Comparison of ENCODE assay signal across 1 cellular context in the genomic region with DNA sequence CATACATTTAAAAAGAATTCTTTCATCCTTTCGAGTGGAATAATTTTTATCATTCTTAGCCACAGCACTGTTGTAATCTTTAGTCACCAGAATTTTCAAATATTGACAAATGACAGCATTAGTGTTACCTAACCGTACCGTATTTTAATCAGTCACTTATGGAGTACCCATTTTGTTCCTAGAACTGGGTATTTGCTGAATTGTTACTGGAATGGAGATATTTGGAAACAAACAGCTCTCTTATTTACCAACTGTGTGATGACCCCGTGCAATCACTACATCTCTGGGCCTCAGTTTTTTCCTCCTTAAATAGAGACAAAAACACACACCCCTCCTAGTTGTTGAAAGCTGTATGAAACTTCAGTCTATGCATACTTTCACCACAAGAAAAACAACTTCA.
TF ChIP-seq lines count a peak whose summit lies in the region.

No MANE protein-coding gene starts in this region.

TF ChIP-seq in HepG2, 621 proteins besides CTCF, POLR2A, EP300 and RAD21 (continued from another document and continues in another):
- TF ChIP-seq, protein P1, sequence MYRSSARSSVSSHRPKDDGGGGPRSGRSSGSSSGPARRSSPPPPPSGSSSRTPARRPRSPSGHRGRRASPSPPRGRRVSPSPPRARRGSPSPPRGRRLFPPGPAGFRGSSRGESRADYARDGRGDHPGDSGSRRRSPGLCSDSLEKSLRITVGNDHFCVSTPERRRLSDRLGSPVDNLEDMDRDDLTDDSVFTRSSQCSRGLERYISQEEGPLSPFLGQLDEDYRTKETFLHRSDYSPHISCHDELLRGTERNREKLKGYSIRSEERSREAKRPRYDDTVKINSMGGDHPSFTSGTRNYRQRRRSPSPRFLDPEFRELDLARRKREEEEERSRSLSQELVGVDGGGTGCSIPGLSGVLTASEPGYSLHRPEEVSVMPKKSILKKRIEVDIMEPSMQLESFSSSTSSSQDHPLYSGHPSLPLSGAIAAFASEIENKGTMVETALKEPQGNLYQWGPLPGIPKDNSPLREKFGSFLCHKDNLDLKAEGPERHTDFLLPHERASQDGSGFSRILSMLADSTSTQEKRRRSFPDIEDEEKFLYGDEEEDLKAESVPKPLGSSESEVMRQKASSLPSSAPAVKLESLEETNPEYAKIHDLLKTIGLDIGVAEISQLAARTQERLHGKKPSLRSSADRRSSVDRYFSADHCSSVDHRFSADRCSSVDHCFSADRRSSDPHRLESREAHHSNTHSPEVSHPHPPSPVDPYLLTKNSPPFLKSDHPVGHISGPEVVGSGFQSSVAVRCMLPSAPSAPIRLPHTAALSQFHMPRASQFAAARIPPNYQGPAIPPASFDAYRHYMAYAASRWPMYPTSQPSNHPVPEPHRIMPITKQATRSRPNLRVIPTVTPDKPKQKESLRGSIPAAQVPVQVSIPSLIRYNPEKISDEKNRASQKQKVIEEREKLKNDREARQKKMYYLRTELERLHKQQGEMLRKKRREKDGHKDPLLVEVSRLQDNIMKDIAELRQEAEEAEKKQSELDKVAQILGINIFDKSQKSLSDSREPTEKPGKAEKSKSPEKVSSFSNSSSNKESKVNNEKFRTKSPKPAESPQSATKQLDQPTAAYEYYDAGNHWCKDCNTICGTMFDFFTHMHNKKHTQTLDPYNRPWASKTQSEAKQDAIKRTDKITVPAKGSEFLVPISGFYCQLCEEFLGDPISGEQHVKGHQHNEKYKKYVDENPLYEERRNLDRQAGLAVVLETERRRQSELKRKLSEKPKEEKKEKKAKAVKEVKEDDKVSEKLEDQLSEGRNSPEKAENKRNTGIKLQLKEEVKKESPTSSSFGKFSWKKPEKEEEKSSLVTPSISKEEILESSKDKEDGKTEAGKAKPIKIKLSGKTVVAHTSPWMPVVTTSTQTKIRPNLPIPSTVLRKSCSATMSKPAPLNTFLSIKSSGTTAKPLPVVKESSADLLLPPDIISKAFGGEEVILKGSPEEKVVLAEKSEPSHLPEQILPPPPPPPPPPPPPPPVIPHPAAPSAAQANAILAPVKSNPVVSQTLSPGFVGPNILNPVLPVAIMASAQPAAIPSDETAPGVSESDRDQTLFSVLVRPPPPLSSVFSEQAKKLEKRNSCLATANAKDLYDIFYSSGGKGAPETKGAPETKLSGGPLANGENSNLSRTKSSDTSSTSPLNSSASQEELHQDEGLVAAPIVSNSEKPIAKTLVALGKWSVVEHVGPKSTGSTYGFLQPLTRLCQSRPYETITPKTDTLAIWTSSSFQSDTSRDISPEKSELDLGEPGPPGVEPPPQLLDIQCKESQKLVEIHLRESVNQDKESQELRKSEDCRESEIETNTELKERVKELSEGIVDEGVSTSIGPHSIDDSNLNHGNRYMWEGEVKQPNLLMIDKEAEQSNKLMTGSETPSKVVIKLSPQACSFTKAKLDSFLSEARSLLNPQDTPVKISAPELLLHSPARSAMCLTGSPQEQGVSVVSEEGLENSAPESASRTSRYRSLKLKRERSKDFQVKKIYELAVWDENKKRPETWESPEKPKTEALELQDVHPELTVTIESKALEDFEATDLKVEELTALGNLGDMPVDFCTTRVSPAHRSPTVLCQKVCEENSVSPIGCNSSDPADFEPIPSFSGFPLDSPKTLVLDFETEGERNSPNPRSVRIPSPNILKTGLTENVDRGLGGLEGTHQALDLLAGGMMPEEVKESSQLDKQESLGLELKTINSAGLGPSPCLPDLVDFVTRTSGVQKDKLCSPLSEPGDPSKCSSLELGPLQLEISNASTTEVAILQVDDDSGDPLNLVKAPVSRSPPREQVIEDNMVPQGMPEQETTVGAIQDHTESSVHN (CRISPR knock-in tag; IDR thresholded peaks at IDR 0.05) = no peak
- no peak for TF ChIP-seq ZNF577 (CRISPR knock-in tag; IDR thresholded peaks at IDR 0.05; ENCODE audit: borderline replicate concordance, low read depth)
- TF ChIP-seq PPARG (CRISPR knock-in tag; conservative IDR thresholded peaks at IDR 0.05) = 0 out of 2 replicates have a peak, but pooled peaks have one; percentile 39
- peak; percentile 85 for TF ChIP-seq RARA (CRISPR knock-in tag; IDR thresholded peaks at IDR 0.05)
- no peak for TF ChIP-seq ZSCAN9 (CRISPR knock-in tag; IDR thresholded peaks at IDR 0.05; ENCODE audit: borderline replicate concordance)
- TF ChIP-seq, protein P2, sequence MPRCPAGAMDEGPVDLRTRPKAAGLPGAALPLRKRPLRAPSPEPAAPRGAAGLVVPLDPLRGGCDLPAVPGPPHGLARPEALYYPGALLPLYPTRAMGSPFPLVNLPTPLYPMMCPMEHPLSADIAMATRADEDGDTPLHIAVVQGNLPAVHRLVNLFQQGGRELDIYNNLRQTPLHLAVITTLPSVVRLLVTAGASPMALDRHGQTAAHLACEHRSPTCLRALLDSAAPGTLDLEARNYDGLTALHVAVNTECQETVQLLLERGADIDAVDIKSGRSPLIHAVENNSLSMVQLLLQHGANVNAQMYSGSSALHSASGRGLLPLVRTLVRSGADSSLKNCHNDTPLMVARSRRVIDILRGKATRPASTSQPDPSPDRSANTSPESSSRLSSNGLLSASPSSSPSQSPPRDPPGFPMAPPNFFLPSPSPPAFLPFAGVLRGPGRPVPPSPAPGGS (CRISPR knock-in tag; IDR thresholded peaks at IDR 0.05) = no peak
- TF ChIP-seq, protein P3, sequence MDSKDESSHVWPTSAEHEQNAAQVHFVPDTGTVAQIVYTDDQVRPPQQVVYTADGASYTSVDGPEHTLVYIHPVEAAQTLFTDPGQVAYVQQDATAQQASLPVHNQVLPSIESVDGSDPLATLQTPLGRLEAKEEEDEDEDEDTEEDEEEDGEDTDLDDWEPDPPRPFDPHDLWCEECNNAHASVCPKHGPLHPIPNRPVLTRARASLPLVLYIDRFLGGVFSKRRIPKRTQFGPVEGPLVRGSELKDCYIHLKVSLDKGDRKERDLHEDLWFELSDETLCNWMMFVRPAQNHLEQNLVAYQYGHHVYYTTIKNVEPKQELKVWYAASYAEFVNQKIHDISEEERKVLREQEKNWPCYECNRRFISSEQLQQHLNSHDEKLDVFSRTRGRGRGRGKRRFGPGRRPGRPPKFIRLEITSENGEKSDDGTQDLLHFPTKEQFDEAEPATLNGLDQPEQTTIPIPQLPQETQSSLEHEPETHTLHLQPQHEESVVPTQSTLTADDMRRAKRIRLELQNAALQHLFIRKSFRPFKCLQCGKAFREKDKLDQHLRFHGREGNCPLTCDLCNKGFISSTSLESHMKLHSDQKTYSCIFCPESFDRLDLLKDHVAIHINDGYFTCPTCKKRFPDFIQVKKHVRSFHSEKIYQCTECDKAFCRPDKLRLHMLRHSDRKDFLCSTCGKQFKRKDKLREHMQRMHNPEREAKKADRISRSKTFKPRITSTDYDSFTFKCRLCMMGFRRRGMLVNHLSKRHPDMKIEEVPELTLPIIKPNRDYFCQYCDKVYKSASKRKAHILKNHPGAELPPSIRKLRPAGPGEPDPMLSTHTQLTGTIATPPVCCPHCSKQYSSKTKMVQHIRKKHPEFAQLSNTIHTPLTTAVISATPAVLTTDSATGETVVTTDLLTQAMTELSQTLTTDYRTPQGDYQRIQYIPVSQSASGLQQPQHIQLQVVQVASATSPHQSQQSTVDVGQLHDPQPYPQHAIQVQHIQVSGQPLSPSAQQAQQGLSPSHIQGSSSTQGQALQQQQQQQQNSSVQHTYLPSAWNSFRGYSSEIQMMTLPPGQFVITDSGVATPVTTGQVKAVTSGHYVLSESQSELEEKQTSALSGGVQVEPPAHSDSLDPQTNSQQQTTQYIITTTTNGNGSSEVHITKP (CRISPR knock-in tag; IDR thresholded peaks at IDR 0.05; ENCODE audit: low read depth) = no peak
- TF ChIP-seq, protein P4, sequence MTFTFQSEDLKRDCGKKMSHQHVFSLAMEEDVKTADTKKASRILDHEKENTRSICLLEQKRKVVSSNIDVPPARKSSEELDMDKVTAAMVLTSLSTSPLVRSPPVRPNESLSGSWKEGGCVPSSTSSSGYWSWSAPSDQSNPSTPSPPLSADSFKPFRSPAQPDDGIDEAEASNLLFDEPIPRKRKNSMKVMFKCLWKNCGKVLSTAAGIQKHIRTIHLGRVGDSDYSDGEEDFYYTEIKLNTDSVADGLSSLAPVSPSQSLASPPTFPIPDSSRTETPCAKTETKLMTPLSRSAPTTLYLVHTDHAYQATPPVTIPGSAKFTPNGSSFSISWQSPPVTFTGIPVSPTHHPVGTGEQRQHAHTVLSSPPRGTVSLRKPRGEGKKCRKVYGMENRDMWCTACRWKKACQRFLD (CRISPR knock-in tag; IDR thresholded peaks at IDR 0.05; ENCODE audit: borderline replicate concordance) = no peak
- TF ChIP-seq YY1 (IDR thresholded peaks at IDR 0.05; ENCODE audit: insufficient read depth, insufficient replicate concordance, low read depth, low read length) = no peak
- TF ChIP-seq, protein P5, sequence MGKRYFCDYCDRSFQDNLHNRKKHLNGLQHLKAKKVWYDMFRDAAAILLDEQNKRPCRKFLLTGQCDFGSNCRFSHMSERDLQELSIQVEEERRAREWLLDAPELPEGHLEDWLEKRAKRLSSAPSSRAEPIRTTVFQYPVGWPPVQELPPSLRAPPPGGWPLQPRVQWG (CRISPR knock-in tag; IDR thresholded peaks at IDR 0.05; ENCODE audit: borderline replicate concordance, low read depth) = no peak
- no peak for TF ChIP-seq ZNF207 (IDR thresholded peaks at IDR 0.05; ENCODE audit: borderline replicate concordance)
- no peak for TF ChIP-seq ZNF180 (CRISPR knock-in tag; IDR thresholded peaks at IDR 0.05; ENCODE audit: borderline replicate concordance, low read depth)
- no peak for TF ChIP-seq ZNF350 (CRISPR knock-in tag; IDR thresholded peaks at IDR 0.05; ENCODE audit: borderline replicate concordance, low read depth)
- TF ChIP-seq RBM39 (IDR thresholded peaks at IDR 0.05; ENCODE audit: low read depth, low read length, poor library complexity, severe bottlenecking) = no peak
- TF ChIP-seq NFYC (CRISPR knock-in tag; IDR thresholded peaks at IDR 0.05) = no peak
- TF ChIP-seq SP5 (CRISPR knock-in tag; IDR thresholded peaks at IDR 0.05; ENCODE audit: borderline replicate concordance, low read depth) = no peak
- TF ChIP-seq, protein P6, sequence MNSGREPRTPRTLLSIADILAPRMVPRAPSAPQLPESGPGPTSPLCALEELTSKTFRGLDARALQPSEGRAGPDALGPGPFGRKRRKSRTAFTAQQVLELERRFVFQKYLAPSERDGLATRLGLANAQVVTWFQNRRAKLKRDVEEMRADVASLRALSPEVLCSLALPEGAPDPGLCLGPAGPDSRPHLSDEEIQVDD (CRISPR knock-in tag; IDR thresholded peaks at IDR 0.05; ENCODE audit: borderline replicate concordance) = no peak
- TF ChIP-seq EED (CRISPR knock-in tag; IDR thresholded peaks at IDR 0.05) = no peak
- TF ChIP-seq KDM1A (CRISPR knock-in tag; IDR thresholded peaks at IDR 0.05) = no peak; the same call in 1 of the 2 replicates
- TF ChIP-seq EHMT2 (IDR thresholded peaks at IDR 0.05; ENCODE audit: borderline replicate concordance, low read depth, low read length) = peak; percentile 61; the same call in 1 of the 2 replicates
- TF ChIP-seq ZNF598 (CRISPR knock-in tag; IDR thresholded peaks at IDR 0.05; ENCODE audit: borderline replicate concordance) = no peak
- TF ChIP-seq ZNF138 (CRISPR knock-in tag; IDR thresholded peaks at IDR 0.05; ENCODE audit: low read depth) = no peak
- no peak for TF ChIP-seq ZNF430 (CRISPR knock-in tag; IDR thresholded peaks at IDR 0.05)
- TF ChIP-seq ZFP90 (CRISPR knock-in tag; IDR thresholded peaks at IDR 0.05; ENCODE audit: borderline replicate concordance) = no peak
- TF ChIP-seq ZNF839 (CRISPR knock-in tag; IDR thresholded peaks at IDR 0.05; ENCODE audit: borderline replicate concordance) = no peak
- 0 out of 2 replicates have a peak, but pooled peaks have one; percentile 17 for TF ChIP-seq ZNF614 (CRISPR knock-in tag; IDR thresholded peaks at IDR 0.05; ENCODE audit: borderline replicate concordance)
- no peak for TF ChIP-seq CREB1 (IDR thresholded peaks at IDR 0.05)
- peak; percentile 65 for TF ChIP-seq CREB1 (CRISPR knock-in tag; IDR thresholded peaks at IDR 0.05)
- TF ChIP-seq, protein P7, sequence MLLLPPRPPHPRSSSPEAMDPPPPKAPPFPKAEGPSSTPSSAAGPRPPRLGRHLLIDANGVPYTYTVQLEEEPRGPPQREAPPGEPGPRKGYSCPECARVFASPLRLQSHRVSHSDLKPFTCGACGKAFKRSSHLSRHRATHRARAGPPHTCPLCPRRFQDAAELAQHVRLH (CRISPR knock-in tag; IDR thresholded peaks at IDR 0.05; ENCODE audit: borderline replicate concordance, low read depth) = no peak
- peak; percentile 72; the same call in 1 of the 2 replicates for TF ChIP-seq NFIC (IDR thresholded peaks at IDR 0.05; ENCODE audit: low read length)
- TF ChIP-seq MIER2 (CRISPR knock-in tag; IDR thresholded peaks at IDR 0.05) = no peak
- TF ChIP-seq ZNF816 (CRISPR knock-in tag; IDR thresholded peaks at IDR 0.05; ENCODE audit: borderline replicate concordance) = no peak
- TF ChIP-seq, protein P8, sequence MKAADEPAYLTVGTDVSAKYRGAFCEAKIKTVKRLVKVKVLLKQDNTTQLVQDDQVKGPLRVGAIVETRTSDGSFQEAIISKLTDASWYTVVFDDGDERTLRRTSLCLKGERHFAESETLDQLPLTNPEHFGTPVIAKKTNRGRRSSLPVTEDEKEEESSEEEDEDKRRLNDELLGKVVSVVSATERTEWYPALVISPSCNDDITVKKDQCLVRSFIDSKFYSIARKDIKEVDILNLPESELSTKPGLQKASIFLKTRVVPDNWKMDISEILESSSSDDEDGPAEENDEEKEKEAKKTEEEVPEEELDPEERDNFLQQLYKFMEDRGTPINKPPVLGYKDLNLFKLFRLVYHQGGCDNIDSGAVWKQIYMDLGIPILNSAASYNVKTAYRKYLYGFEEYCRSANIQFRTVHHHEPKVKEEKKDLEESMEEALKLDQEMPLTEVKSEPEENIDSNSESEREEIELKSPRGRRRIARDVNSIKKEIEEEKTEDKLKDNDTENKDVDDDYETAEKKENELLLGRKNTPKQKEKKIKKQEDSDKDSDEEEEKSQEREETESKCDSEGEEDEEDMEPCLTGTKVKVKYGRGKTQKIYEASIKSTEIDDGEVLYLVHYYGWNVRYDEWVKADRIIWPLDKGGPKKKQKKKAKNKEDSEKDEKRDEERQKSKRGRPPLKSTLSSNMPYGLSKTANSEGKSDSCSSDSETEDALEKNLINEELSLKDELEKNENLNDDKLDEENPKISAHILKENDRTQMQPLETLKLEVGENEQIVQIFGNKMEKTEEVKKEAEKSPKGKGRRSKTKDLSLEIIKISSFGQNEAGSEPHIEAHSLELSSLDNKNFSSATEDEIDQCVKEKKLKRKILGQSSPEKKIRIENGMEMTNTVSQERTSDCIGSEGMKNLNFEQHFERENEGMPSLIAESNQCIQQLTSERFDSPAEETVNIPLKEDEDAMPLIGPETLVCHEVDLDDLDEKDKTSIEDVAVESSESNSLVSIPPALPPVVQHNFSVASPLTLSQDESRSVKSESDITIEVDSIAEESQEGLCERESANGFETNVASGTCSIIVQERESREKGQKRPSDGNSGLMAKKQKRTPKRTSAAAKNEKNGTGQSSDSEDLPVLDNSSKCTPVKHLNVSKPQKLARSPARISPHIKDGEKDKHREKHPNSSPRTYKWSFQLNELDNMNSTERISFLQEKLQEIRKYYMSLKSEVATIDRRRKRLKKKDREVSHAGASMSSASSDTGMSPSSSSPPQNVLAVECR (CRISPR knock-in tag; IDR thresholded peaks at IDR 0.05; ENCODE audit: borderline replicate concordance) = no peak
- peak; percentile 64; the same call in 1 of the 2 replicates for TF ChIP-seq NCOR1 (IDR thresholded peaks at IDR 0.05; ENCODE audit: borderline replicate concordance, low read length)
- no peak for TF ChIP-seq MXD4 (CRISPR knock-in tag; IDR thresholded peaks at IDR 0.05)
